Comparison of ENCODE assay signal across 7 cellular contexts in the genomic region with DNA sequence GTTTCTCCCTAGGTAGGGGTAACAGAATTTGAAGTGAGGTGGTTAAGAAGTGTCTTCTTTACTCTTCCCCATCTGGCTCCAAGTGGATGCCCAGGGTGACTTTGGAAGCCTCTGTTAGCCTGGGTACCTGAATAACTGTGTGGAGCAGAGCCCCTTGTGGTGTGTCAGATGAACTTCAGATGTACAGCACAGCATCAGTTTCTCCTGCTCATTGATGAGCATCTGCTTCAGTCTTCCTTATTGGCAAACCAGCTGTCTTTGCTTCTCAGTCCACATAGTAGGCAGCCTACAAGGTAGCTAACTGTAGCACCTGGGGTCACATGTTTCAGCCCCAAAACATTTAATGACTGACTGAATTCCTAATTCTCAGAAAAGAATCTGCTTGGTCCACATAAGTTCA. TPM values are rescaled to one million over a fixed set of nuclear protein-coding genes. Genes with fewer than 3 reads are reported as not detected.
DNase-seq lines count a peak whose midpoint lies in the region; ATAC-seq and TF ChIP-seq lines count a peak whose summit lies in the region.

No MANE protein-coding gene starts in this region.

- peak; percentile 85 for ATAC-seq in GM21390 (IDR thresholded peaks at IDR 0.05; ENCODE audit: unreplicated experiment)

- no peak overlapping the region for H3K27ac ChIP-seq in brain microvascular endothelial cell

- TF ChIP-seq CTCF in GM10248 (IDR thresholded peaks at IDR 0.05; ENCODE audit: control extremely low read depth, extremely low read depth, low read depth, missing control alignments) (peak; percentile 36), brain microvascular endothelial cell (IDR thresholded peaks at IDR 0.05; ENCODE audit: low read depth, low read length, missing control alignments) (peak; percentile 73), progenitor cell of endocrine pancreas (IDR thresholded peaks at IDR 0.05; ENCODE audit: unreplicated experiment) (peak; percentile 56)

- DNase-seq in GM10248 (ENCODE audit: extremely low spot score) (peak; percentile 23), M059J (ENCODE audit: low read depth) (peak; percentile 36), brain microvascular endothelial cell (peak; percentile 18), progenitor cell of endocrine pancreas (ENCODE audit: low spot score, unreplicated experiment) (no peak), cerebellar cortex (ENCODE audit: low spot score) (no peak)
- no peak for DNase-seq in activated CD8-positive, alpha-beta memory T cell treated with anti-CD3 and anti-CD28 coated beads, Interleukin-2, amount 50 U/mL, for 4 hours

- in situ Hi-C loops in brain microvascular endothelial cell (cut with HindIII; ENCODE audit: low pct_ligation_motif_present, low sequenced_read_pairs), result no loop called here

- POLR2A ChIA-PET in GM10248 (lab: Yijun Ruan, JAX), result no interaction called here

- H3K36me3 Mint-ChIP-seq in progenitor cell of endocrine pancreas (ENCODE audit: insufficient read depth), result no peaks in the 10 kb centered on the region

- no peaks in the 10 kb centered on the region for H3K9me3 Mint-ChIP-seq in progenitor cell of endocrine pancreas (ENCODE audit: low read depth)

- H3K27ac Mint-ChIP-seq in progenitor cell of endocrine pancreas, result no peak overlapping the region

- no peaks in the 10 kb centered on the region for H3K36me3 ChIP-seq in brain microvascular endothelial cell (replicated peaks)

- H3K4me3 Mint-ChIP-seq in progenitor cell of endocrine pancreas (ENCODE audit: low read depth), result no peak overlapping the region

- CTCF ChIA-PET in GM10248 (lab: Yijun Ruan, JAX), result interaction anchor here (0.7 to 4.0 kb wide), 5 partner anchors 9 to 23 kb away, joined by 3 to 14 read pairs (median 5); no protein-coding TSS in a partner anchor

- H3K27me3 ChIP-seq in brain microvascular endothelial cell (replicated peaks), result no peaks in the 10 kb centered on the region

- peaks cover 4% of the 10 kb centered on the region for H3K27me3 Mint-ChIP-seq in progenitor cell of endocrine pancreas

- H3K4me1 Mint-ChIP-seq in progenitor cell of endocrine pancreas (ENCODE audit: low read depth), result peaks cover 15% of the 10 kb centered on the region

- H3K4me3 ChIP-seq in brain microvascular endothelial cell (ENCODE audit: low read depth, low read length), result no peak overlapping the region

RNA-seq across cellular contexts. Expression of gene ATP8B1, which starts 56.2 kb away (rescaled TPM):
- total RNA-seq in M059J (2014; rRNA removed; shearing (Covaris generic)), result 39.5 and 68.5 TPM in 2 replicates
- 21.7 and 21.9 TPM in 2 replicates for total RNA-seq in progenitor cell of endocrine pancreas

Comparison
In these comparisons a context has a peak if more than half of its experiments do, and no peak if none do; other contexts are left out.
1. DNase-seq: peak in GM10248 (single experiment), M059J (single experiment) and brain microvascular endothelial cell (single experiment); none in progenitor cell of endocrine pancreas (single experiment), cerebellar cortex (single experiment) and activated CD8-positive, alpha-beta memory T cell treated with anti-CD3 and anti-CD28 coated beads, Interleukin-2, amount 50 U/mL, for 4 hours (single experiment).
2. Peak in every context shown above with its lines, with median percentiles within 50 percentile points of each other: CTCF ChIP-seq.